24 cellular contexts compared by ENCODE assay signal in genomic region chr3:30551927-30552326, GRCh38. TPM values are rescaled to one million over a fixed set of nuclear protein-coding genes. Genes with fewer than 3 reads are reported as not detected.
"Had no signal": no experiment of that assay in that cellular context is flagged by ENCODE, and none has a peak within 500 bp of the region (broad histone marks: within the 10 kb centered on the region; RNA-seq: fewer than 3 reads in every experiment).

No MANE protein-coding gene starts in this region.

- H3K36me3 Mint-ChIP-seq: activated naive CD8-positive, alpha-beta T cell treated with anti-CD3 and anti-CD28 coated beads, Interleukin-2, amount 10 ng/mL, durations not matched to agents 7 days and 5 days; brain had no signal

- H3K9me3 ChIP-seq: ascending aorta, colonic mucosa, left ventricle myocardium inferior, psoas muscle, sigmoid colon, tibial nerve had no signal

- H3K79me2 ChIP-seq: parathyroid adenoma had no signal

- H3K4me3 Mint-ChIP-seq: activated CD8-positive, alpha-beta memory T cell treated with anti-CD3 and anti-CD28 coated beads, Interleukin-2, amount 10 ng/mL, durations not matched to agents 7 days and 5 days; activated CD8-positive, alpha-beta T cell treated with anti-CD3 and anti-CD28 coated beads, Interleukin-2, amount 10 ng/mL, durations not matched to agents 7 days and 5 days; activated naive CD8-positive, alpha-beta T cell treated with anti-CD3 and anti-CD28 coated beads, Interleukin-2, amount 10 ng/mL, durations not matched to agents 7 days and 5 days; brain had no signal

- H3K4me3 ChIP-seq: ascending aorta, cardiac muscle cell, colonic mucosa, left ventricle myocardium inferior, lung, psoas muscle, sigmoid colon, tibial nerve had no signal

- H3K27me3 ChIP-seq: ascending aorta, cardiac muscle cell, colonic mucosa, sigmoid colon, tibial nerve had no signal

- H3K27ac Mint-ChIP-seq: activated CD8-positive, alpha-beta memory T cell treated with anti-CD3 and anti-CD28 coated beads, Interleukin-2, amount 10 ng/mL, durations not matched to agents 7 days and 5 days; activated CD8-positive, alpha-beta T cell treated with anti-CD3 and anti-CD28 coated beads, Interleukin-2, amount 10 ng/mL, durations not matched to agents 7 days and 5 days; activated naive CD8-positive, alpha-beta T cell treated with anti-CD3 and anti-CD28 coated beads, Interleukin-2, amount 10 ng/mL, durations not matched to agents 7 days and 5 days; activated T-helper 2 cell treated with anti-CD3 and anti-CD28 coated beads, Interferon-gamma antibody, Interleukin-2, Interleukin-4, amounts not matched to agents 10 μg/mL and 5 μg/mL and 100 μg/mL, durations not matched to agents 14 hours and 24 hours and 36 hours; brain had no signal

- H3K9ac ChIP-seq: parathyroid adenoma had no signal

- H3K27ac ChIP-seq: ascending aorta, cardiac muscle cell, colonic mucosa, left ventricle myocardium inferior, parathyroid adenoma, psoas muscle, sigmoid colon, tibial nerve had no signal

- H2AFZ ChIP-seq: parathyroid adenoma had no signal

- ATAC-seq: activated CD8-positive, alpha-beta memory T cell treated with anti-CD3 and anti-CD28 coated beads, Interleukin-2, amount 10 ng/mL, durations not matched to agents 7 days and 5 days; activated CD8-positive, alpha-beta T cell treated with anti-CD3 and anti-CD28 coated beads, Interleukin-2, amount 10 ng/mL, durations not matched to agents 7 days and 5 days; psoas muscle had no signal

- DNase-seq: activated CD4-positive, alpha-beta T cell treated with anti-CD3 and anti-CD28 coated beads, Interleukin-2, amount 50 U/mL, for 1 hour; activated CD4-positive, CD25-positive, alpha-beta regulatory T cell treated with anti-CD3 and anti-CD28 coated beads, Interleukin-2, amount 50 U/mL, for 72 hours; activated CD8-positive, alpha-beta memory T cell treated with anti-CD3 and anti-CD28 coated beads, Interleukin-2, amount 10 ng/mL, durations not matched to agents 7 days and 5 days; activated CD8-positive, alpha-beta T cell treated with anti-CD3 and anti-CD28 coated beads, Interleukin-2, amount 10 ng/mL, durations not matched to agents 7 days and 5 days; activated naive CD8-positive, alpha-beta T cell treated with anti-CD3 and anti-CD28 coated beads, Interleukin-2, amount 10 ng/mL, durations not matched to agents 7 days and 5 days; activated T-cell treated with anti-CD3 and anti-CD28 coated beads, Interleukin-2, amount 50 U/mL, for 48 hours; cerebellar nuclear complex; colonic mucosa; effector CD8-positive, alpha-beta T cell; islet precursor cell; left ventricle myocardium inferior; psoas muscle; sigmoid colon; stimulated activated CD4-positive, alpha-beta T cell treated with anti-CD3 and anti-CD28 coated beads, Interleukin-15, amount 100 ng/mL, for 24 hours; stimulated activated CD4-positive, alpha-beta T cell treated with anti-CD3 and anti-CD28 coated beads, Interleukin-2, amount 100 ng/mL, for 24 hours; stimulated activated naive CD4-positive, alpha-beta T cell treated with Interleukin-2 at 50 U/mL for 16 hours had no signal

- H3K4me1 ChIP-seq: ascending aorta, colonic mucosa, parathyroid adenoma, psoas muscle had no signal

- H3K36me3 ChIP-seq: ascending aorta, cardiac muscle cell, colonic mucosa, left ventricle myocardium inferior, sigmoid colon, tibial nerve had no signal

- H3K4me1 Mint-ChIP-seq: activated naive CD8-positive, alpha-beta T cell treated with anti-CD3 and anti-CD28 coated beads, Interleukin-2, amount 10 ng/mL, durations not matched to agents 7 days and 5 days; brain had no signal

- H3K27me3 Mint-ChIP-seq: activated CD8-positive, alpha-beta memory T cell treated with anti-CD3 and anti-CD28 coated beads, Interleukin-2, amount 10 ng/mL, durations not matched to agents 7 days and 5 days; activated naive CD8-positive, alpha-beta T cell treated with anti-CD3 and anti-CD28 coated beads, Interleukin-2, amount 10 ng/mL, durations not matched to agents 7 days and 5 days had no signal

RNA-seq across cellular contexts. Expression of gene TGFBR2, which starts 54.5 kb away (rescaled TPM):
- polyA plus RNA-seq: neural cell had no signal
